In genomic region chr12:78611504-78611903, GRCh38 we compare ENCODE assay signal across 25 cellular contexts.
"Had no signal": no experiment of that assay in that cellular context is flagged by ENCODE, and none has a peak within 500 bp of the region (broad histone marks: within the 10 kb centered on the region; RNA-seq: fewer than 3 reads in every experiment).

No MANE protein-coding gene starts in this region.

- H3K4me3 ChIP-seq: colonic mucosa, esophagus squamous epithelium, gastrocnemius medialis, heart right ventricle, left lung, lower lobe of right lung, mucosa of descending colon had no signal

- H3K4me1 Mint-ChIP-seq: endodermal cell, mesothelial cell of epicardium, naive B cell had no signal

- H3K4me1 ChIP-seq: colonic mucosa, esophagus squamous epithelium, gastrocnemius medialis, heart right ventricle, left lung, lower lobe of right lung had no signal

- ATAC-seq: effector memory CD8-positive, alpha-beta T cell; esophagus mucosa; gastrocnemius medialis; heart right ventricle; left cardiac atrium; left lung; left ventricle myocardium superior; lower lobe of right lung; mucosa of descending colon had no signal

- H3K36me3 Mint-ChIP-seq: mesothelial cell of epicardium, naive B cell had no signal

- H3K36me3 ChIP-seq: colonic mucosa, esophagus squamous epithelium, gastrocnemius medialis, heart right ventricle, left lung, lower lobe of right lung had no signal

- H3K27me3 ChIP-seq: colonic mucosa, esophagus squamous epithelium, gastrocnemius medialis, heart right ventricle, left lung had no signal

- H3K4me3 Mint-ChIP-seq: dendritic cell treated with granulocyte-macrophage colony-stimulating factor and Interleukin-4, amounts not matched to agents 40 ng/mL and 50 ng/mL, for 4 days; effector memory CD8-positive, alpha-beta T cell; endodermal cell; mesothelial cell of epicardium; naive B cell had no signal

- H3K9me3 ChIP-seq: colonic mucosa, esophagus squamous epithelium, gastrocnemius medialis, lower lobe of right lung, mucosa of descending colon had no signal

- H3K27ac ChIP-seq: colonic mucosa, epithelial cell of prostate, esophagus squamous epithelium, gastrocnemius medialis, heart right ventricle, left lung, lower lobe of right lung had no signal

- DNase-seq: colonic mucosa; cortex of kidney; effector CD8-positive, alpha-beta T cell; effector memory CD8-positive, alpha-beta T cell; endodermal cell; erythroblast; esophagus squamous epithelium; foreskin fibroblast; foreskin melanocyte; gastrocnemius medialis; glutamatergic neuron; head of caudate nucleus; heart right ventricle; hippocampal formation; left cardiac atrium; left lung; left ventricle myocardium superior; lower lobe of right lung; mesenchymal stem cell; mucosa of descending colon; naive B cell had no signal

- H3K27ac Mint-ChIP-seq: dendritic cell treated with granulocyte-macrophage colony-stimulating factor and Interleukin-4, amounts not matched to agents 40 ng/mL and 50 ng/mL, for 4 days; effector memory CD8-positive, alpha-beta T cell; endodermal cell; mesothelial cell of epicardium; naive B cell had no signal

- H3K27me3 Mint-ChIP-seq: dendritic cell treated with granulocyte-macrophage colony-stimulating factor and Interleukin-4, amounts not matched to agents 40 ng/mL and 50 ng/mL, for 4 days; effector memory CD8-positive, alpha-beta T cell; naive B cell had no signal
